In genomic region chr7:74182453-74183090, GRCh38 we compare ENCODE assay signal across 2 cellular contexts.
TF ChIP-seq lines count a peak whose summit lies in the region.

No MANE protein-coding gene starts in this region.

TF ChIP-seq in HCT116, 20 proteins besides CTCF, POLR2A, EP300 and RAD21:
- TF ChIP-seq EZH2 (IDR thresholded peaks at IDR 0.05) (no peak), CEBPB (IDR thresholded peaks at IDR 0.05; ENCODE audit: low read depth) (no peak), ZNF274 (IDR thresholded peaks at IDR 0.05; ENCODE audit: low read depth, low read length) (no peak), ZFX (IDR thresholded peaks at IDR 0.05) (no peak), POLR2AphosphoS5 (IDR thresholded peaks at IDR 0.05; ENCODE audit: low read depth, low read length) (no peak), REST (IDR thresholded peaks at IDR 0.05; ENCODE audit: low read depth) (no peak), SRF (IDR thresholded peaks at IDR 0.05; ENCODE audit: low read depth) (no peak), JUND (IDR thresholded peaks at IDR 0.05) (no peak), SIN3A (IDR thresholded peaks at IDR 0.05; ENCODE audit: low read depth) (no peak), EGR1 (IDR thresholded peaks at IDR 0.05; ENCODE audit: low read depth) (no peak), ATF3 (IDR thresholded peaks at IDR 0.05) (no peak), SP1 (IDR thresholded peaks at IDR 0.05; ENCODE audit: low read depth) (no peak)

TF ChIP-seq in K562, 482 proteins besides CTCF, POLR2A, EP300 and RAD21:
- TF ChIP-seq IFI16 (CRISPR knock-in tag; IDR thresholded peaks at IDR 0.05), result no peak
- no peak for TF ChIP-seq SMAD2 (IDR thresholded peaks at IDR 0.05; ENCODE audit: low read depth, low read length)
- 0 out of 2 replicates have a peak, but pooled peaks have one; percentile 50 for TF ChIP-seq PREB (CRISPR knock-in tag; IDR thresholded peaks at IDR 0.05)
- peak; percentile 68 for TF ChIP-seq CEBPB (tag; IDR thresholded peaks at IDR 0.05)
- no peak for TF ChIP-seq CEBPG (CRISPR knock-in tag; IDR thresholded peaks at IDR 0.05)
- peak in 1 of 2 experiments; percentile 51; a peak in 1 of 4 replicates for TF ChIP-seq CEBPG (tag; conservative IDR thresholded peaks at IDR 0.05 in 1 of 2, IDR thresholded peaks at IDR 0.05 in 1 of 2)
- no peak for TF ChIP-seq TEAD2 (tag; IDR thresholded peaks at IDR 0.05)
TF ChIP-seq in K562: peak in this region for 3.
